Comparison of ENCODE assay signal across 16 cellular contexts in genomic region chr19:10685210-10685609, GRCh38.
"Had no signal": no experiment of that assay in that cellular context is flagged by ENCODE, and none has a peak within 500 bp of the region (broad histone marks: within the 10 kb centered on the region; RNA-seq: fewer than 3 reads in every experiment).

No MANE protein-coding gene starts in this region.

- DNase-seq: activated naive CD4-positive, alpha-beta T cell treated with anti-CD3 and anti-CD28 coated beads, Interleukin-2, amount 10 ng/mL, durations not matched to agents 7 days and 5 days; adrenal gland; central memory CD4-positive, alpha-beta T cell; colonic mucosa; foreskin melanocyte; heart right ventricle; naive B cell; right cardiac atrium; SW 1271 had no signal

- H3K4me1 ChIP-seq: adrenal gland, colonic mucosa had no signal

- H3K4me3 ChIP-seq: adrenal gland, colonic mucosa, heart right ventricle, lung, smooth muscle cell, tibial nerve, vagina had no signal

- H3K9me3 ChIP-seq: adrenal gland, colonic mucosa, heart right ventricle, neutrophil, tibial nerve, vagina had no signal

- H3K4me2 ChIP-seq: smooth muscle cell had no signal

- H3K27ac ChIP-seq: colonic mucosa, neutrophil, tibial nerve, vagina had no signal

- FAIRE-seq: islet of Langerhans had no signal

- ATAC-seq: activated CD4-positive, CD25-positive, alpha-beta regulatory T cell treated with anti-CD3 and anti-CD28 coated beads, Interleukin-2, amount 50 U/mL, for 24 hours had no signal

- H3K27me3 ChIP-seq: adrenal gland, colonic mucosa, heart right ventricle, neutrophil, tibial nerve, vagina had no signal
